8 cellular contexts compared by ENCODE assay signal in the genomic region with DNA sequence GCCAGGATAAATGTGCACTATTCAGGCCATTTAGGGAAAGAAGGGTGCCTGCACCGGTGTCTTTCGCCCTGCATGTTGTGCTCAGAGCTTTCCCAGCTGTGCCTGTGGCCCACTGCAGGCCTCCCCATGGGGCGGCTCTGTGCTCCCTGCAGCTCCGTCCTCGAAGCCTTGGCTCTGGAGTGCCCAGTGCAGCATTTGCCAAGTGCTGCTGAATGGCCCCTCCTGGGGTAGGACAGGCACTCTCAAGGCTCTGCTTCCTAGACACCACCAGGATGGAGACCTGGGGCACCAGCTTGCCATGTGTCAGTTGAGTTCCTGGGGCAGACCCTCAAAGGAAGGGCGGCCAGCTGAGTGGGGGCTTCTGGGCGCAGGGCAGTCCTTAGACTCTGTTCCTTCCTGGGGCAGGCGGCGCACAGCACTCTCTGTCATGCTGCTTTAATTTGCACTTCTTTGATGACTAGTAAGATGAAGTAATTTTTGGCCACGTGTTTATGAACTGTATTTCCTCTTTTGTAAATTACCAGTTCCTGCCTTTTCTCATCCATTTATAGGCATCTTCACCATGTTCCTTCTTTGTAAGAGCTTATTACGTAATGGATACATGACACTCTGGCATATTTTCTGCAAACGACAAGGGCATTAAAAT. TPM values are rescaled to one million over a fixed set of nuclear protein-coding genes. Genes with fewer than 3 reads are reported as not detected.
DNase-seq lines count a peak whose midpoint lies in the region; ATAC-seq, FAIRE-seq and TF ChIP-seq lines count a peak whose summit lies in the region.

No MANE protein-coding gene starts in this region.

- DNase-seq in CD4-positive, alpha-beta memory T cell: peak in 4 of 5 donors; percentile 32 to 48 (median 40)
- peak; percentile 86 for DNase-seq in NOMO-1 treated with dmso at 0.1 percent for 144 hours (lab: John Stamatoyannopoulos, UW; ENCODE audit: unreplicated experiment)
- no peak for DNase-seq in activated naive CD8-positive, alpha-beta T cell treated with anti-CD3 and anti-CD28 coated beads, Interleukin-2, amount 50 U/mL, for 24 hours
- DNase-seq in lung (ENCODE audit: low spot score): no peak
- DNase-seq in small intestine: no peak
- no peak for DNase-seq in thyroid gland

- no peak for TF ChIP-seq CTCF in lung (IDR thresholded peaks at IDR 0.05; ENCODE audit: control extremely low read depth, extremely low read depth)
- no peak for TF ChIP-seq CTCF in thyroid gland (IDR thresholded peaks at IDR 0.05)

- CTCF ChIA-PET in CD4-positive, alpha-beta memory T cell (lab: Charles Lee; ENCODE audit: partially characterized antibody): interaction anchor here (1.3 to 1.9 kb wide), 3 partner anchors 27 to 157 kb away, joined by 3 to 8 read pairs (median 7); no protein-coding TSS in a partner anchor

- peak overlapping the region; percentile 68 to 95 (median 90) for H3K27ac Mint-ChIP-seq in CD4-positive, alpha-beta memory T cell
- H3K27ac Mint-ChIP-seq in activated naive CD8-positive, alpha-beta T cell treated with anti-CD3 and anti-CD28 coated beads, Interleukin-2, amount 50 U/mL, for 24 hours: peak overlapping the region; percentile 70

- peaks cover 0 to 5% of the 10 kb centered on the region in 2 donors for H3K36me3 Mint-ChIP-seq in CD4-positive, alpha-beta memory T cell
- no peaks in the 10 kb centered on the region for H3K36me3 Mint-ChIP-seq in activated naive CD8-positive, alpha-beta T cell treated with anti-CD3 and anti-CD28 coated beads, Interleukin-2, amount 50 U/mL, for 24 hours (ENCODE audit: low read depth)

- FAIRE-seq in small intestine (lab: Jason Lieb, UNC): no peak

- no peaks in the 10 kb centered on the region for H3K36me3 ChIP-seq in CD4-positive, alpha-beta memory T cell (ENCODE audit: insufficient read depth, low read length)
- peaks cover 0 to 3% of the 10 kb centered on the region in 2 donors for H3K36me3 ChIP-seq in lung (ENCODE audit: control insufficient read depth in 2 of 2, insufficient read depth in 2 of 2, low read length in 2 of 2)
- H3K36me3 ChIP-seq in small intestine (ENCODE audit: control insufficient read depth in 2 of 2, insufficient read depth in 2 of 2, low read length in 2 of 2): no peaks in the 10 kb centered on the region
- H3K36me3 ChIP-seq in thyroid gland: no peaks in the 10 kb centered on the region

- H3K27ac ChIP-seq in CD4-positive, alpha-beta memory T cell (ENCODE audit: low read depth, low read length): peak overlapping the region; percentile 38
- peak overlapping the region in 1 of 2 donors; percentile 69 for H3K27ac ChIP-seq in lung (ENCODE audit: low read depth in 1 of 2, low read length in 1 of 2)
- peak overlapping the region in 1 of 2 donors; percentile 41 for H3K27ac ChIP-seq in small intestine (ENCODE audit: low read depth in 1 of 2, low read length in 1 of 2)
- H3K27ac ChIP-seq in thyroid gland: no peak overlapping the region

- 35 to 41% methylated on average over 12 of the region's 12 CpGs for WGBS in lung, 2 donors
- 69 to 87% (median 75%) methylated on average over 12 of the region's 12 CpGs for WGBS in small intestine, 3 donors
- WGBS in thyroid gland, 2 donors: 76% methylated on average over 9 to 12 of the region's 12 CpGs

- no peaks in the 10 kb centered on the region for H3K9me3 Mint-ChIP-seq in CD4-positive, alpha-beta memory T cell
- no peaks in the 10 kb centered on the region for H3K9me3 Mint-ChIP-seq in activated naive CD8-positive, alpha-beta T cell treated with anti-CD3 and anti-CD28 coated beads, Interleukin-2, amount 50 U/mL, for 24 hours

- peak overlapping the region in 1 of 2 donors; percentile 20 for H3K4me3 ChIP-seq in CD4-positive, alpha-beta memory T cell (ENCODE audit: low read length in 2 of 2)
- H3K4me3 ChIP-seq in lung (no peak overlapping the region), small intestine (ENCODE audit: low read depth in 1 of 2, low read length in 2 of 2) (no peak overlapping the region), thyroid gland (replicated peaks in 1 of 3) (no peak overlapping the region)

- H3K4me1 ChIP-seq in CD4-positive, alpha-beta memory T cell (ENCODE audit: insufficient read depth, low read length): peaks cover 60% of the 10 kb centered on the region
- H3K4me1 ChIP-seq in lung (ENCODE audit: control insufficient read depth in 2 of 2, insufficient read depth in 2 of 2, low read length in 2 of 2) (peaks cover 0 to 27% of the 10 kb centered on the region in 2 donors), small intestine (ENCODE audit: control insufficient read depth in 2 of 2, insufficient read depth in 1 of 2, low read depth in 1 of 2, low read length in 1 of 2) (no peaks in the 10 kb centered on the region), thyroid gland (peaks cover 0 to 1% of the 10 kb centered on the region in 2 donors)

- ATAC-seq in activated naive CD8-positive, alpha-beta T cell treated with anti-CD3 and anti-CD28 coated beads, Interleukin-2, amount 50 U/mL, for 24 hours: no peak
- ATAC-seq in lung (ENCODE audit: insufficient read depth, low FRiP score) (peak; percentile 72), GM19395 (IDR thresholded peaks at IDR 0.05; ENCODE audit: unreplicated experiment) (no peak), HG03045 (IDR thresholded peaks at IDR 0.05; ENCODE audit: unreplicated experiment) (no peak)

- peaks cover 28 to 56% (median 40%) of the 10 kb centered on the region in 4 donors for H3K4me1 Mint-ChIP-seq in CD4-positive, alpha-beta memory T cell
- peaks cover 45% of the 10 kb centered on the region for H3K4me1 Mint-ChIP-seq in activated naive CD8-positive, alpha-beta T cell treated with anti-CD3 and anti-CD28 coated beads, Interleukin-2, amount 50 U/mL, for 24 hours

- H3K27me3 Mint-ChIP-seq in CD4-positive, alpha-beta memory T cell: no peaks in the 10 kb centered on the region
- H3K27me3 Mint-ChIP-seq in activated naive CD8-positive, alpha-beta T cell treated with anti-CD3 and anti-CD28 coated beads, Interleukin-2, amount 50 U/mL, for 24 hours: no peaks in the 10 kb centered on the region

- intact Hi-C loops in CD4-positive, alpha-beta memory T cell (cut with micrococcal nuclease): no loop called here
- intact Hi-C loops in thyroid gland (cut with DNase I): no loop called here

- no peaks in the 10 kb centered on the region for H3K27me3 ChIP-seq in CD4-positive, alpha-beta memory T cell (ENCODE audit: insufficient read depth, low read length)
- H3K27me3 ChIP-seq in lung (ENCODE audit: control insufficient read depth, insufficient read depth): no peaks in the 10 kb centered on the region
- no peaks in the 10 kb centered on the region for H3K27me3 ChIP-seq in small intestine (ENCODE audit: control insufficient read depth in 2 of 2, insufficient read depth in 2 of 2, low read length in 2 of 2)
- no peaks in the 10 kb centered on the region for H3K27me3 ChIP-seq in thyroid gland

- TF ChIP-seq POLR2A in thyroid gland (IDR thresholded peaks at IDR 0.05): no peak

- H3K9me3 ChIP-seq in CD4-positive, alpha-beta memory T cell (ENCODE audit: control insufficient read depth in 1 of 2, low read length in 2 of 2): no peaks in the 10 kb centered on the region
- H3K9me3 ChIP-seq in lung (ENCODE audit: control insufficient read depth in 2 of 2, insufficient read depth in 1 of 2, low read length in 1 of 2): no peaks in the 10 kb centered on the region
- no peaks in the 10 kb centered on the region for H3K9me3 ChIP-seq in small intestine (ENCODE audit: control insufficient read depth, low read depth)
- H3K9me3 ChIP-seq in thyroid gland: no peaks in the 10 kb centered on the region

- peak overlapping the region; percentile 10 to 80 (median 44) for H3K4me3 Mint-ChIP-seq in CD4-positive, alpha-beta memory T cell
- H3K4me3 Mint-ChIP-seq in activated naive CD8-positive, alpha-beta T cell treated with anti-CD3 and anti-CD28 coated beads, Interleukin-2, amount 50 U/mL, for 24 hours: no peak overlapping the region

- POLR2A ChIA-PET in CD4-positive, alpha-beta memory T cell (lab: Charles Lee; ENCODE audit: partially characterized antibody): interaction anchor here (0.8 to 4.3 kb wide), 5 partner anchors 10 to 32 kb away, joined by 3 to 38 read pairs (median 6); a partner anchor contains a TSS

RNA-seq across cellular contexts. Expression of a gene that starts 32.1 kb away (rescaled TPM):
- 1 to 10 TPM; 7.9 to 8.7 TPM for total RNA-seq in CD4-positive, alpha-beta memory T cell
- polyA plus RNA-seq in CD4-positive, alpha-beta memory T cell: 10 to 100 TPM; 12.7 to 14.6 TPM
- 1 to 10 TPM; 4.5 to 9.3 TPM for total RNA-seq in lung
- 1 to 10 TPM; 5.1 to 8.3 TPM for polyA plus RNA-seq in lung
- polyA plus RNA-seq in small intestine: 10 to 100 TPM in 2 of 3 donors, 1 to 10 TPM in 1; 7.6 to 18.9 (median 12.1) TPM
- total RNA-seq in thyroid gland: 1 to 10 TPM; 1.8 to 5.1 (median 4.5) TPM

RNA-seq across cellular contexts. Expression of a gene that starts 32.1 kb away (rescaled TPM):
- 10 to 100 TPM; 26.9 to 27.6 TPM for total RNA-seq in CD4-positive, alpha-beta memory T cell
- polyA plus RNA-seq in CD4-positive, alpha-beta memory T cell: 10 to 100 TPM in 1 of 2 donors, 1 to 10 TPM in 1; 4.3 to 13.0 TPM
- total RNA-seq in lung (10 to 100 TPM; 11.4 to 22.7 TPM), thyroid gland (10 to 100 TPM; 18.1 to 26.4 (median 23.7) TPM)
- polyA plus RNA-seq in lung (10 to 100 TPM in 1 of 2 donors, 1 to 10 TPM in 1; 7.4 to 11.7 TPM), small intestine (10 to 100 TPM in 2 of 3 donors, 1 to 10 TPM in 1; 9.7 to 30.6 (median 26.5) TPM)

RNA-seq across cellular contexts. Expression of a gene that starts 54.8 kb away (rescaled TPM):
- 10 to 100 TPM; 36.8 to 39.2 TPM for total RNA-seq in CD4-positive, alpha-beta memory T cell
- polyA plus RNA-seq in CD4-positive, alpha-beta memory T cell: 10 to 100 TPM; 93.1 to 93.9 TPM
- total RNA-seq in lung: 100 to 1,000 TPM; 147 to 218 TPM
- polyA plus RNA-seq in lung: 100 to 1,000 TPM; 198 to 272 TPM
- polyA plus RNA-seq in small intestine: 100 to 1,000 TPM in 2 of 3 donors, 10 to 100 TPM in 1; 57.8 to 151 (median 119) TPM
- 100 to 1,000 TPM in 3 of 4 donors, 10 to 100 TPM in 1; 92.6 to 216 (median 138) TPM for total RNA-seq in thyroid gland

RNA-seq across cellular contexts. Expression of a gene that starts 54.9 kb away (rescaled TPM):
- total RNA-seq in CD4-positive, alpha-beta memory T cell: 10 to 100 TPM; 34.2 to 35.9 TPM
- 10 to 100 TPM in 1 of 2 donors, 1 to 10 TPM in 1; 8.5 to 11.2 TPM for polyA plus RNA-seq in CD4-positive, alpha-beta memory T cell
- total RNA-seq in lung (10 to 100 TPM; 20.3 to 41.1 TPM), thyroid gland (10 to 100 TPM; 19.5 to 34.5 (median 25.6) TPM)
- polyA plus RNA-seq in lung (10 to 100 TPM; 23.3 to 59.2 TPM), small intestine (10 to 100 TPM; 16.8 to 43.8 (median 37.8) TPM)

Comparison
In these comparisons a context has a peak if more than half of its experiments do, and no peak if none do; other contexts are left out.
1. DNase-seq: peak in CD4-positive, alpha-beta memory T cell (4 of 5) and NOMO-1 treated with dmso at 0.1 percent for 144 hours (single experiment); none in activated naive CD8-positive, alpha-beta T cell treated with anti-CD3 and anti-CD28 coated beads, Interleukin-2, amount 50 U/mL, for 24 hours (single experiment), lung (single experiment), small intestine (single experiment) and thyroid gland (0 of 2).